1 cellular context compared by ENCODE assay signal in the genomic region with DNA sequence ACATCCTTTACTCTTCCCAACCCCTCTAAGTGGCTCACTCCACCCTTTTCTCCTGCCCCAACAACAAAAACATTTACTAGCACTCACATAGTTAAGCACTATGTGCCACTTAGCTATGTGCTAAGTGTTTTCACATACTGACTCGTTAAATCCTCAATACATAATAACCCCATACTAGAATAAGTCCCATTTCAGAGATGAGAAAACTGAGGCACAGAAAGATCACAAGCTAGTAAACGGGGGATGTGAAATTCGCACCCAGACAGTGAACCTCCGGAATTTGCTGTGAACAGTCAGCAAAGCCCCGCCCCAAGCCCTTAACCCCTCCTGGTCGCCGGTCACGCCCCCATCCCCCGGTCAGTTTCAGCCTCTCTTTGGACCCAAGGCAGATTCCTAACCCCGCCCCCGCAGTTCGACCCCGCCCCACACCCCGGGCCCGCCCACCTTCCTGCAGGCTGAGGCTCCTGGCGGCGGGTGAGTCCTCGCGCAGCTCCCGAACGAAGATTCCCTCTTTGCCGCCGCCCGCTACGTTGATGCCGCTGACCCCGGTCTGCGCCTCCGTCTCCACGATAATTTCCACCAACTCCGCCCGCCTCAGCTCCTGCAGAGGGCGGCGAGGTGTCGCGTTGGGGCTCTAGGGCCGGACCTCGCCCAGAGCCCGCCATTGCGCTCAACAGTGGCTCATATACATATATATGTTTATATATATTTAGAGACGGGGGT.
TF ChIP-seq lines count a peak whose summit lies in the region.

No MANE protein-coding gene starts in this region.

TF ChIP-seq in HEK293, 187 proteins besides CTCF, POLR2A, EP300 and RAD21 (continued from another document):
- peak; percentile 46 for TF ChIP-seq ZSCAN4 (tag by site-specific recombination; IDR thresholded peaks at IDR 0.05)
- TF ChIP-seq ZNF530 (tag by site-specific recombination; IDR thresholded peaks at IDR 0.05; ENCODE audit: low read depth), result no peak
- no peak for TF ChIP-seq GLI2 (tag by site-specific recombination; IDR thresholded peaks at IDR 0.05; ENCODE audit: borderline replicate concordance, low read depth)
- 0 out of 2 replicates have a peak, but pooled peaks have one; percentile 25 for TF ChIP-seq WT1 (tag by site-specific recombination; IDR thresholded peaks at IDR 0.05)
- TF ChIP-seq ZNF596 (tag by site-specific recombination; IDR thresholded peaks at IDR 0.05), result no peak
- no peak for TF ChIP-seq ZNF843 (tag by site-specific recombination; IDR thresholded peaks at IDR 0.05)
- no peak for TF ChIP-seq ZNF223 (tag by site-specific recombination; IDR thresholded peaks at IDR 0.05)
- TF ChIP-seq ZFP37 (tag by site-specific recombination; IDR thresholded peaks at IDR 0.05), result peak; percentile 27; the same call in 1 of the 2 replicates
- TF ChIP-seq ZNF692 (tag by site-specific recombination; IDR thresholded peaks at IDR 0.05), result no peak
- 0 out of 2 replicates have a peak, but pooled peaks have one; percentile 41 for TF ChIP-seq GFI1B (tag by site-specific recombination; IDR thresholded peaks at IDR 0.05)
- no peak; the same call in 1 of the 2 replicates for TF ChIP-seq IKZF3 (tag by site-specific recombination; IDR thresholded peaks at IDR 0.05)
- no peak for TF ChIP-seq HIC1 (tag by site-specific recombination; IDR thresholded peaks at IDR 0.05)
- TF ChIP-seq INSM2 (tag by site-specific recombination; IDR thresholded peaks at IDR 0.05), result peak; percentile 72
- TF ChIP-seq ZNF610 (tag by site-specific recombination; IDR thresholded peaks at IDR 0.05; ENCODE audit: borderline replicate concordance), result 0 out of 2 replicates have a peak, but pooled peaks have one; percentile 39
- TF ChIP-seq ZFHX2 (tag by site-specific recombination; conservative IDR thresholded peaks at IDR 0.05), result peak; percentile 83
- TF ChIP-seq ZNF580 (tag by site-specific recombination; IDR thresholded peaks at IDR 0.05), result peak; percentile 98
- TF ChIP-seq ZNF664 (tag by site-specific recombination; IDR thresholded peaks at IDR 0.05), result peak; percentile 72
- no peak for TF ChIP-seq ZNF510 (tag by site-specific recombination; IDR thresholded peaks at IDR 0.05; ENCODE audit: insufficient replicate concordance)
- TF ChIP-seq GLIS1 (tag by site-specific recombination; IDR thresholded peaks at IDR 0.05), result peak; percentile 50; the same call in 1 of the 2 replicates
- no peak for TF ChIP-seq ZNF449 (tag by site-specific recombination; IDR thresholded peaks at IDR 0.05)
- peak; percentile 72 for TF ChIP-seq KLF8 (tag by site-specific recombination; IDR thresholded peaks at IDR 0.05)
- no peak; the same call in 1 of the 2 replicates for TF ChIP-seq KLF16 (tag by site-specific recombination; IDR thresholded peaks at IDR 0.05)
- peak; percentile 77; the same call in 1 of the 2 replicates for TF ChIP-seq REPIN1 (tag by site-specific recombination; IDR thresholded peaks at IDR 0.05; ENCODE audit: low read depth)
- 0 out of 2 replicates have a peak, but pooled peaks have one; percentile 19 for TF ChIP-seq ZNF239 (tag by site-specific recombination; IDR thresholded peaks at IDR 0.05)
- TF ChIP-seq ZNF18 (tag by site-specific recombination; IDR thresholded peaks at IDR 0.05), result no peak
- TF ChIP-seq ZFP69B (tag by site-specific recombination; IDR thresholded peaks at IDR 0.05), result peak; percentile 33; the same call in 1 of the 2 replicates
- TF ChIP-seq ZNF324 (tag by site-specific recombination; IDR thresholded peaks at IDR 0.05), result peak; percentile 91; the same call in 1 of the 2 replicates
- TF ChIP-seq ZNF391 (tag by site-specific recombination; IDR thresholded peaks at IDR 0.05; ENCODE audit: borderline replicate concordance, low read depth), result peak; percentile 89; the same call in 1 of the 2 replicates
- TF ChIP-seq ZNF549 (tag by site-specific recombination; IDR thresholded peaks at IDR 0.05), result no peak
